Comparison of ENCODE assay signal across 9 cellular contexts in genomic region chr15:55108858-55109518, GRCh38.
A peak's percentile ranks its signal among the peaks of the same experiment; 100 is the strongest.
DNase-seq lines count a peak whose midpoint lies in the region; ATAC-seq and TF ChIP-seq lines count a peak whose summit lies in the region.
"Had no signal": no experiment of that assay in that cellular context is flagged by ENCODE, and none has a peak within 500 bp of the region (broad histone marks: within the 10 kb centered on the region; RNA-seq: fewer than 3 reads in every experiment).

No MANE protein-coding gene starts in this region.

- H3K4me1 Mint-ChIP-seq in CD8-positive, alpha-beta T cell (ENCODE audit: low read depth), result no peaks in the 10 kb centered on the region
- H3K4me1 Mint-ChIP-seq in activated naive CD8-positive, alpha-beta T cell treated with anti-CD3 and anti-CD28 coated beads, Interleukin-2, amount 50 U/mL, for 24 hours, result no peaks in the 10 kb centered on the region

- H3K4me3 ChIP-seq in CD8-positive, alpha-beta T cell (ENCODE audit: low read depth, low read length), result no peak overlapping the region
- H3K4me3 ChIP-seq in right cardiac atrium (ENCODE audit: low read length) (no peak overlapping the region), gastrocnemius medialis (no peak overlapping the region)

- H3K36me3 Mint-ChIP-seq in CD8-positive, alpha-beta T cell, result no peaks in the 10 kb centered on the region
- H3K36me3 Mint-ChIP-seq in activated naive CD8-positive, alpha-beta T cell treated with anti-CD3 and anti-CD28 coated beads, Interleukin-2, amount 50 U/mL, for 24 hours (ENCODE audit: low read depth), result no peaks in the 10 kb centered on the region

- no peak overlapping the region for H3K4me3 Mint-ChIP-seq in CD8-positive, alpha-beta T cell
- H3K4me3 Mint-ChIP-seq in activated naive CD8-positive, alpha-beta T cell treated with anti-CD3 and anti-CD28 coated beads, Interleukin-2, amount 50 U/mL, for 24 hours, result no peak overlapping the region
- H3K4me3 Mint-ChIP-seq: T-helper 1 cell treated with Interleukin-12 subunit alpha and Interleukin-12 subunit beta and Interleukin-4 antibody, amounts not matched to agents 30 μg/mL and 1 μg/mL, for 36 hours had no signal

- peak; percentile 4 to 51 (median 29) for DNase-seq in CD8-positive, alpha-beta T cell
- peak; percentile 27 for DNase-seq in HuH-7 (ENCODE audit: low spot score)
- peak; percentile 76 for DNase-seq in SK-MEL-5 (ENCODE audit: low read depth, low spot score)
- peak; percentile 69 for DNase-seq in activated naive CD8-positive, alpha-beta T cell treated with anti-CD3 and anti-CD28 coated beads, Interleukin-2, amount 50 U/mL, for 24 hours
- peak; percentile 59 to 87 (median 87) for DNase-seq in right cardiac atrium
- DNase-seq in gastrocnemius medialis, result peak; percentile 20 to 52

- POLR2A ChIA-PET in CD8-positive, alpha-beta T cell (lab: Charles Lee), result no interaction called here

- TF ChIP-seq CTCF in CD8-positive, alpha-beta T cell (IDR thresholded peaks at IDR 0.05), result peak; percentile 53
- TF ChIP-seq CTCF in gastrocnemius medialis (IDR thresholded peaks at IDR 0.05 in 4 of 5, conservative IDR thresholded peaks at IDR 0.05 in 1 of 5), result peak; percentile 39 to 61 (median 47)

- no peak overlapping the region for H3K27ac ChIP-seq in CD8-positive, alpha-beta T cell (ENCODE audit: low read depth, low read length)
- H3K27ac ChIP-seq in right cardiac atrium (ENCODE audit: low read length) (no peak overlapping the region), gastrocnemius medialis (no peak overlapping the region)

- H3K27me3 Mint-ChIP-seq in CD8-positive, alpha-beta T cell (ENCODE audit: low read depth), result peaks cover 2% of the 10 kb centered on the region
- no peaks in the 10 kb centered on the region for H3K27me3 Mint-ChIP-seq in activated naive CD8-positive, alpha-beta T cell treated with anti-CD3 and anti-CD28 coated beads, Interleukin-2, amount 50 U/mL, for 24 hours

- no peaks in the 10 kb centered on the region for H3K36me3 ChIP-seq in CD8-positive, alpha-beta T cell (ENCODE audit: insufficient read depth, low read length)
- H3K36me3 ChIP-seq in gastrocnemius medialis, result no peaks in the 10 kb centered on the region

- H3K27me3 ChIP-seq in CD8-positive, alpha-beta T cell (ENCODE audit: insufficient read depth, low read length), result no peaks in the 10 kb centered on the region
- H3K27me3 ChIP-seq in right cardiac atrium (ENCODE audit: control insufficient read depth, insufficient read depth) (no peaks in the 10 kb centered on the region), gastrocnemius medialis (no peaks in the 10 kb centered on the region)

- intact Hi-C loops in CD8-positive, alpha-beta T cell (cut with DNase I, micrococcal nuclease), result loop anchor here in 1 of 2 experiments (2.0 kb wide), 1 partner anchor 1026 kb away; no protein-coding TSS in a partner anchor
- intact Hi-C loops in right cardiac atrium (cut with DNase I), result no loop called here
- intact Hi-C loops in gastrocnemius medialis (cut with DNase I; ENCODE audit: low total_unique reads), result loop anchor here (5.0 kb wide), 1 partner anchor 1147 kb away; no protein-coding TSS in a partner anchor

- H3K27ac Mint-ChIP-seq in CD8-positive, alpha-beta T cell, result no peak overlapping the region
- no peak overlapping the region for H3K27ac Mint-ChIP-seq in activated naive CD8-positive, alpha-beta T cell treated with anti-CD3 and anti-CD28 coated beads, Interleukin-2, amount 50 U/mL, for 24 hours
- H3K27ac Mint-ChIP-seq: T-helper 1 cell treated with Interleukin-12 subunit alpha and Interleukin-12 subunit beta and Interleukin-4 antibody, amounts not matched to agents 30 μg/mL and 1 μg/mL, for 36 hours had no signal

- no peak for ATAC-seq in CD8-positive, alpha-beta T cell
- ATAC-seq in GM19328 (IDR thresholded peaks at IDR 0.05; ENCODE audit: unreplicated experiment), result peak; percentile 77
- no peak for ATAC-seq in activated naive CD8-positive, alpha-beta T cell treated with anti-CD3 and anti-CD28 coated beads, Interleukin-2, amount 50 U/mL, for 24 hours
- ATAC-seq in right cardiac atrium, result peak in 1 of 2 donors; percentile 73
- ATAC-seq in gastrocnemius medialis, result peak in 1 of 2 donors; percentile 60
- ATAC-seq in HG03097 (IDR thresholded peaks at IDR 0.05; ENCODE audit: low FRiP score, unreplicated experiment), result no peak

- 17% methylated on average over 9 of the region's 9 CpGs for WGBS in right cardiac atrium

- in situ Hi-C loops in SK-MEL-5 (cut with HindIII; ENCODE audit: low pct_unique_long_range_greater_than_20kb, low sequenced_read_pairs) (no loop called here), gastrocnemius medialis (cut with MboI; ENCODE audit: low sequenced_read_pairs in 4 of 4) (no loop called here)

- H3K4me1 ChIP-seq in CD8-positive, alpha-beta T cell (ENCODE audit: insufficient read depth, low read length), result no peaks in the 10 kb centered on the region
- H3K4me1 ChIP-seq in right cardiac atrium (ENCODE audit: control insufficient read depth, insufficient read depth, low read length), result no peaks in the 10 kb centered on the region
- H3K4me1 ChIP-seq in gastrocnemius medialis, result peaks cover 0 to 3% of the 10 kb centered on the region in 2 donors

- H3K9me3 ChIP-seq in CD8-positive, alpha-beta T cell (ENCODE audit: low read length), result no peaks in the 10 kb centered on the region
- no peaks in the 10 kb centered on the region for H3K9me3 ChIP-seq in right cardiac atrium (ENCODE audit: control insufficient read depth, low read length)
- H3K9me3 ChIP-seq in gastrocnemius medialis, result no peaks in the 10 kb centered on the region

- H3K9me3 Mint-ChIP-seq in CD8-positive, alpha-beta T cell, result no peaks in the 10 kb centered on the region
- no peaks in the 10 kb centered on the region for H3K9me3 Mint-ChIP-seq in activated naive CD8-positive, alpha-beta T cell treated with anti-CD3 and anti-CD28 coated beads, Interleukin-2, amount 50 U/mL, for 24 hours
- H3K9me3 Mint-ChIP-seq: T-helper 1 cell treated with Interleukin-12 subunit alpha and Interleukin-12 subunit beta and Interleukin-4 antibody, amounts not matched to agents 30 μg/mL and 1 μg/mL, for 36 hours had no signal

- TF ChIP-seq POLR2A in gastrocnemius medialis (IDR thresholded peaks at IDR 0.05), result no peak

- CTCF ChIA-PET in CD8-positive, alpha-beta T cell (lab: Charles Lee), result interaction anchor here (1.0 to 1.5 kb wide), 6 partner anchors 8 to 35 kb away, joined by 3 to 7 read pairs (median 3); no protein-coding TSS in a partner anchor

Comparison
In these comparisons a context has a peak if more than half of its experiments do, and no peak if none do; other contexts are left out.
1. DNase-seq: peak in every context shown above with its lines; median percentile 87 in right cardiac atrium; 76 in SK-MEL-5; 69 in activated naive CD8-positive, alpha-beta T cell treated with anti-CD3 and anti-CD28 coated beads, Interleukin-2, amount 50 U/mL, for 24 hours; 36 in gastrocnemius medialis; 29 in CD8-positive, alpha-beta T cell; 27 in HuH-7.